Comparison of ENCODE assay signal across 14 cellular contexts in the genomic region with DNA sequence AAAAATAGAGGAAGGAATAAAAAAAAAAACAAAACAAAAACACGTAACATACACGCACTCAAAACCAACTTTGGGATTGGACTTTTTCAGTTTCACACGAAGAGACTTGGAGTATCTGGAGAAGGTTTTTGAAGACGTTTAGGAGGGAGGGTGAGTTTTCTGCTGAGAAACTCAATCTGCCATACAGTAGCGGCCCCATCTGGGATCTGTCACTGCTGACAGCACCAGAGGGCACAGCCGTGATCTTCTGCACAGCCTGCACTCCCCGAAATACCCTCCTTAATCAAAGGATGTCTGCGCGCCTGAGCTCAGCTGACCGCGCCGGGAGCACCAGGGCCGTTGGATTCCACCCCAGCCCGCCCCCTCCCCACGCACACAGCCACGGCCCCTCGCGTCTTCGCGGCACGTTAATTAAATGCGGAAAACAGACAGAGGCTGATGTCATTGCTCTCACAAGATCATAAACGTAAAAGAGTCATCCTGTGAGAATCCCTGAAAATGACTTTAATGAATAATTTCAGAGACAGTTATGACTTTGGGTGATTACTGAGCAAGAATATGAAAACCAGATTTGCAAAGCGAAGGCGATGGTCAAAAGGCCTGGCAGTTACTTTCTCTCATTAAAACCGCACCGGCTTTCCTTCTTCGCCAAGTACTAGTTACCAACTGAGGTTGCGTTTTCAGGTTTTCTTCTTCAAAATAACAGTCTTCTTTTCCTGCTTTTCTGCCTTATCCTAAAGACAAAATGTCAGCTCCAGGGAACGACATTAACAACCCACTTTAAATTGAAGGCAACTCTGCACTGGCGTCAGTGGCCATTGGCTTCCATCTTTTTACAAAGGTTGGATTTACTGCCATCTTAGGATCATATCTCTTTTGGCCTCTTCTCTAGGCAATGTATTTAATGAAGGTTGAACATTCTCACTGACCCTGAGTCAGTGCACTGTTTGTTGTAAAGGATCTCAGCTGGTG. TPM values are rescaled to one million over a fixed set of nuclear protein-coding genes. Genes with fewer than 3 reads are reported as not detected.
DNase-seq lines count a peak whose midpoint lies in the region; ATAC-seq and TF ChIP-seq lines count a peak whose summit lies in the region.
"Had no signal": no experiment of that assay in that cellular context is flagged by ENCODE, and none has a peak within 500 bp of the region (broad histone marks: within the 10 kb centered on the region; RNA-seq: fewer than 3 reads in every experiment).

No MANE protein-coding gene starts in this region.

- peak overlapping the region; percentile 77 for H3K4ac ChIP-seq in trophoblast cell (ENCODE audit: low read depth, low read length)

- peak overlapping the region; percentile 26 for H3K4me3 Mint-ChIP-seq in CD8-positive, alpha-beta T cell
- H3K4me3 Mint-ChIP-seq in T-cell: peak overlapping the region in 1 of 3 donors; percentile 47
- H3K4me3 Mint-ChIP-seq: activated CD4-positive, alpha-beta T cell treated with anti-CD3 and anti-CD28 coated beads, Interleukin-2, amount 10 ng/mL, durations not matched to agents 7 days and 5 days had no signal

- no peak overlapping the region for H3K27ac Mint-ChIP-seq in CD8-positive, alpha-beta T cell
- H3K27ac Mint-ChIP-seq in T-cell: peak overlapping the region; percentile 15 to 39
- H3K27ac Mint-ChIP-seq: activated CD4-positive, alpha-beta T cell treated with anti-CD3 and anti-CD28 coated beads, Interleukin-2, amount 10 ng/mL, durations not matched to agents 7 days and 5 days had no signal

- intact Hi-C loops in CD8-positive, alpha-beta T cell (cut with DNase I, micrococcal nuclease): no loop called here
- intact Hi-C loops in heart left ventricle (cut with DNase I): loop anchor here in 1 of 10 donors (5.0 kb wide), 1 partner anchor 633 kb away; no protein-coding TSS in a partner anchor

- no peaks in the 10 kb centered on the region for H3K9me3 ChIP-seq in CD8-positive, alpha-beta T cell (ENCODE audit: low read length)
- H3K9me3 ChIP-seq in heart left ventricle: no peaks in the 10 kb centered on the region
- H3K9me3 ChIP-seq in trophoblast cell (ENCODE audit: insufficient read depth, low read depth, low read length): no peaks in the 10 kb centered on the region
- no peaks in the 10 kb centered on the region for H3K9me3 ChIP-seq in tibial nerve

- peak overlapping the region; percentile 87 for H2BK5ac ChIP-seq in trophoblast cell (ENCODE audit: low read depth, low read length, poor library complexity)

- no peak overlapping the region for H4K8ac ChIP-seq in trophoblast cell (ENCODE audit: low read depth, low read length)

- POLR2A ChIA-PET in CD8-positive, alpha-beta T cell (lab: Charles Lee): no interaction called here
- POLR2A ChIA-PET in T-cell (lab: Charles Lee): no interaction called here

- no peak for TF ChIP-seq CTCF in CD8-positive, alpha-beta T cell (IDR thresholded peaks at IDR 0.05)
- TF ChIP-seq CTCF in heart left ventricle (IDR thresholded peaks at IDR 0.05): no peak
- TF ChIP-seq CTCF in tibial nerve (IDR thresholded peaks at IDR 0.05): no peak

- 33 to 52% (median 42%) methylated on average over 31 of the region's 31 CpGs for WGBS in heart left ventricle, 4 donors
- WGBS in trophoblast cell (ENCODE audit: extremely low coverage, insufficient coverage, insufficient read length): no CpG with 5 or more reads among the region's 31 CpGs
- WGBS in tibial nerve, 2 donors: 45 to 50% methylated on average over 28 to 31 of the region's 31 CpGs

- peaks cover 51% of the 10 kb centered on the region for H3K27me3 ChIP-seq in CD8-positive, alpha-beta T cell (ENCODE audit: insufficient read depth, low read length)
- peaks cover 0 to 97% (median 5%) of the 10 kb centered on the region in 9 donors for H3K27me3 ChIP-seq in heart left ventricle
- peaks cover 13% of the 10 kb centered on the region for H3K27me3 ChIP-seq in trophoblast cell (ENCODE audit: insufficient read depth, low read length)
- H3K27me3 ChIP-seq in tibial nerve: peaks cover 6 to 100% of the 10 kb centered on the region in 2 donors

- no peak overlapping the region for H3K27ac ChIP-seq in CD8-positive, alpha-beta T cell (ENCODE audit: low read depth, low read length)
- peak overlapping the region; percentile 59 to 99 (median 94) for H3K27ac ChIP-seq in heart left ventricle
- peak overlapping the region; percentile 99 for H3K27ac ChIP-seq in trophoblast cell (ENCODE audit: low read depth, low read length)
- no peak overlapping the region for H3K27ac ChIP-seq in tibial nerve
- H3K27ac ChIP-seq: C4-2B had no signal

- no peaks in the 10 kb centered on the region for H3K36me3 Mint-ChIP-seq in CD8-positive, alpha-beta T cell
- H3K36me3 Mint-ChIP-seq in T-cell: peaks cover 3% of the 10 kb centered on the region

- peak overlapping the region; percentile 96 for H4K91ac ChIP-seq in trophoblast cell (ENCODE audit: low read depth, low read length)

- H3K36me3 ChIP-seq in CD8-positive, alpha-beta T cell (ENCODE audit: insufficient read depth, low read length): no peaks in the 10 kb centered on the region
- H3K36me3 ChIP-seq in heart left ventricle (no peaks in the 10 kb centered on the region), trophoblast cell (ENCODE audit: control insufficient read depth in 1 of 2, insufficient read depth in 2 of 2, low read length in 2 of 2) (peaks cover 0 to 2% of the 10 kb centered on the region in 2 experiments), tibial nerve (no peaks in the 10 kb centered on the region)

- peaks cover 18% of the 10 kb centered on the region for H3K4me1 ChIP-seq in CD8-positive, alpha-beta T cell (ENCODE audit: insufficient read depth, low read length)
- H3K4me1 ChIP-seq in heart left ventricle: peaks cover 0 to 58% (median 21%) of the 10 kb centered on the region in 12 donors
- H3K4me1 ChIP-seq in trophoblast cell (ENCODE audit: control insufficient read depth in 1 of 2, insufficient read depth in 2 of 2, low read length in 2 of 2): peaks cover 18 to 27% of the 10 kb centered on the region in 2 experiments
- H3K4me1 ChIP-seq in tibial nerve: peaks cover 0 to 51% (median 18%) of the 10 kb centered on the region in 4 donors

- H2AK5ac ChIP-seq in trophoblast cell (ENCODE audit: low read length): no peak overlapping the region

- H3K79me1 ChIP-seq in trophoblast cell (ENCODE audit: low read length): peaks cover 42% of the 10 kb centered on the region

- H3K9ac ChIP-seq in trophoblast cell (ENCODE audit: low read length): no peak overlapping the region

- no peak for TF ChIP-seq EP300 in tibial nerve (IDR thresholded peaks at IDR 0.05)

- H3K18ac ChIP-seq in trophoblast cell (ENCODE audit: low read length): no peak overlapping the region

- H2AFZ ChIP-seq in trophoblast cell (ENCODE audit: insufficient read depth, low read length, poor library complexity): no peak overlapping the region

- TF ChIP-seq POLR2A in heart left ventricle (IDR thresholded peaks at IDR 0.05) (peak in 1 of 2 donors; percentile 35), tibial nerve (IDR thresholded peaks at IDR 0.05) (no peak)

- no peak overlapping the region for H4K12ac ChIP-seq in trophoblast cell (ENCODE audit: low read depth, low read length)

- DNase-seq in CD8-positive, alpha-beta T cell: no peak
- no peak for DNase-seq in T-cell
- DNase-seq in heart left ventricle: peak; percentile 67 to 79 (median 73)
- no peak for DNase-seq in trophoblast cell
- DNase-seq in tibial nerve (ENCODE audit: low spot score in 2 of 2): no peak
- DNase-seq in islet precursor cell: no peak
- DNase-seq in NCI-H446 (lab: John Stamatoyannopoulos, UW): no peak
- DNase-seq: activated CD4-positive, alpha-beta T cell treated with anti-CD3 and anti-CD28 coated beads, Interleukin-2, amount 10 ng/mL, durations not matched to agents 7 days and 5 days; NCI-H1092 treated with DMSO at 0.1 percent for 48 hours; NCI-H526; SIG-M5 had no signal

- H3K23ac ChIP-seq in trophoblast cell (ENCODE audit: low read length): no peak overlapping the region

- no peak overlapping the region for H3K4me3 ChIP-seq in CD8-positive, alpha-beta T cell (ENCODE audit: low read depth, low read length)
- H3K4me3 ChIP-seq in heart left ventricle (peak overlapping the region; percentile 16 to 59 (median 49)), trophoblast cell (ENCODE audit: low read depth, low read length) (no peak overlapping the region), tibial nerve (no peak overlapping the region)

- H3K4me1 Mint-ChIP-seq in CD8-positive, alpha-beta T cell (ENCODE audit: low read depth): peaks cover 31% of the 10 kb centered on the region
- peaks cover 23 to 35% (median 26%) of the 10 kb centered on the region in 3 donors for H3K4me1 Mint-ChIP-seq in T-cell

- peak overlapping the region; percentile 35 for H2BK120ac ChIP-seq in trophoblast cell (ENCODE audit: insufficient read depth, low read length, poor library complexity)

- H3K79me2 ChIP-seq in trophoblast cell (ENCODE audit: control insufficient read depth, insufficient read depth, low read length, poor library complexity): peaks cover 13% of the 10 kb centered on the region

- CTCF ChIA-PET in CD8-positive, alpha-beta T cell (lab: Charles Lee): no interaction called here
- CTCF ChIA-PET in T-cell (lab: Charles Lee): interaction anchor here in 1 of 2 donors (0.6 kb wide), 1 partner anchor 11 kb away, joined by 3 read pairs; no protein-coding TSS in a partner anchor

- peak overlapping the region; percentile 79 for H3K4me2 ChIP-seq in trophoblast cell (ENCODE audit: low read length)

- no peak overlapping the region for H3K14ac ChIP-seq in trophoblast cell (ENCODE audit: low read length)

- no peak overlapping the region for H2BK12ac ChIP-seq in trophoblast cell (ENCODE audit: low read length)

- no peak for ATAC-seq in CD8-positive, alpha-beta T cell
- no peak for ATAC-seq in T-cell (replicated peaks in 1 of 4)
- peak in 3 of 4 donors; percentile 30 to 39 (median 36) for ATAC-seq in heart left ventricle
- ATAC-seq in HG03045 (IDR thresholded peaks at IDR 0.05; ENCODE audit: unreplicated experiment): no peak

- H3K27me3 Mint-ChIP-seq in CD8-positive, alpha-beta T cell (ENCODE audit: low read depth): peaks cover 84% of the 10 kb centered on the region
- H3K27me3 Mint-ChIP-seq in T-cell: peaks cover 80 to 91% of the 10 kb centered on the region in 2 donors

- peaks cover 3% of the 10 kb centered on the region for H3K9me3 Mint-ChIP-seq in CD8-positive, alpha-beta T cell
- H3K9me3 Mint-ChIP-seq in T-cell: peaks cover 0 to 18% (median 7%) of the 10 kb centered on the region in 3 donors

RNA-seq across cellular contexts. Expression of gene HAND2, which starts 10.6 kb away (rescaled TPM):
- not detected for total RNA-seq in CD8-positive, alpha-beta T cell
- not detected for total RNA-seq in T-cell
- 100 to 1,000 TPM in 8 of 9 donors, 10 to 100 TPM in 1; 89.3 to 188 (median 129) TPM for total RNA-seq in heart left ventricle
- 100 to 1,000 TPM in 1 of 2 donors, 10 to 100 TPM in 1; 72.8 to 105 TPM for polyA plus RNA-seq in heart left ventricle
- 12.4 and 13.9 TPM in 2 replicates for polyA plus RNA-seq in trophoblast cell (2013)
- 1 to 10 TPM; 1.9 to 5.1 (median 3.6) TPM for total RNA-seq in tibial nerve
- total RNA-seq: activated CD4-positive, alpha-beta T cell treated with anti-CD3 and anti-CD28 coated beads, Interleukin-2, amount 10 ng/mL, durations not matched to agents 7 days and 5 days; mononuclear cell had no signal

Comparison
In these comparisons a context has a peak if more than half of its experiments do, and no peak if none do; other contexts are left out.
1. ATAC-seq: peak in heart left ventricle (3 of 4); none in CD8-positive, alpha-beta T cell (single experiment), T-cell (0 of 4) and HG03045 (single experiment).
2. DNase-seq: peak in heart left ventricle (5 of 5); none in CD8-positive, alpha-beta T cell (0 of 7), T-cell (0 of 34), trophoblast cell (0 of 2), tibial nerve (0 of 2), islet precursor cell (single experiment) and NCI-H446 (0 of 2).
3. H3K27ac ChIP-seq: peak in heart left ventricle (12 of 12) and trophoblast cell (single experiment); none in CD8-positive, alpha-beta T cell (single experiment) and tibial nerve (0 of 4).
4. H3K4me3 ChIP-seq: peak in heart left ventricle (12 of 12); none in CD8-positive, alpha-beta T cell (single experiment), trophoblast cell (single experiment) and tibial nerve (0 of 4).
5. RNA of gene HAND2, which starts 10.6 kb away (total RNA-seq): 89.3 to 188 TPM in heart left ventricle; 1.9 to 5.1 TPM in tibial nerve, not detected in CD8-positive, alpha-beta T cell and not detected in T-cell; every median in the first group is over 10 times any median in the second.